In genomic region chr10:94264085-94264484, GRCh38 we compare ENCODE assay signal across 15 cellular contexts.
A peak's percentile ranks its signal among the peaks of the same experiment; 100 is the strongest.
DNase-seq lines count a peak whose midpoint lies in the region; ATAC-seq, FAIRE-seq and TF ChIP-seq lines count a peak whose summit lies in the region.
"Had no signal": no experiment of that assay in that cellular context is flagged by ENCODE, and none has a peak within 500 bp of the region (broad histone marks: within the 10 kb centered on the region; RNA-seq: fewer than 3 reads in every experiment).

No MANE protein-coding gene starts in this region.

- WGBS in HepG2 (ENCODE audit: low lambda C conversion rate): 6% methylated on average over 3 of the region's 3 CpGs
- WGBS in right lobe of liver (ENCODE audit: insufficient coverage, low coverage, low lambda C conversion rate, missing lambda C conversion rate): 43% methylated on average over 3 of the region's 3 CpGs
- 91% methylated on average over 3 of the region's 3 CpGs; no CpG with 5 or more reads in 1 of the 2 experiments for WGBS in H1 (ENCODE audit: extremely low coverage in 1 of 2, insufficient coverage in 1 of 2, insufficient read length in 1 of 2, insufficient replicate concordance in 2 of 2, low coverage in 1 of 2, low lambda C conversion rate in 2 of 2, missing lambda C conversion rate in 1 of 2), 2 experiments

- H3K23ac ChIP-seq in H1 (ENCODE audit: insufficient read length): no peak overlapping the region

- CTCF ChIA-PET in HepG2 (lab: Yijun Ruan, JAX; ENCODE audit: low intra/inter-chr PET ratio, low total read pairs): no interaction called here
- CTCF ChIA-PET in H1 (lab: Charles Lee; ENCODE audit: partially characterized antibody): interaction anchor here (1.9 kb wide), 1 partner anchor 56 kb away, joined by 8 read pairs; no protein-coding TSS in a partner anchor

- TF ChIP-seq EP300 in HepG2 (IDR thresholded peaks at IDR 0.05; ENCODE audit: low read depth in 2 of 2, low read length in 2 of 2) (no peak), HepG2 (CRISPR knock-in tag; IDR thresholded peaks at IDR 0.05; ENCODE audit: borderline replicate concordance) (no peak), H1 (IDR thresholded peaks at IDR 0.05; ENCODE audit: borderline replicate concordance in 1 of 2, low read depth in 2 of 2, low read length in 2 of 2) (no peak)

- no peak overlapping the region for H4K91ac ChIP-seq in H1 (replicated peaks; ENCODE audit: insufficient read length, low read length)

- no TSS peak for BruUV-seq in HepG2 (replicated peaks; lab: Mats Ljungman, UMichigan)

- FAIRE-seq in HepG2 (lab: Jason Lieb, UNC) (peak; percentile 76), H1 (lab: Jason Lieb, UNC) (no peak)
- FAIRE-seq: A549, GM12892, GM19239 had no signal

- H3K27me3 ChIP-seq in HepG2 (ENCODE audit: control insufficient read depth in 1 of 2, insufficient read depth in 2 of 2, low read length in 2 of 2): no peaks in the 10 kb centered on the region
- no peaks in the 10 kb centered on the region for H3K27me3 ChIP-seq in right lobe of liver
- no peaks in the 10 kb centered on the region for H3K27me3 ChIP-seq in H1 (replicated peaks in 1 of 4; ENCODE audit: control insufficient read depth in 3 of 4, extremely low read depth in 1 of 4, insufficient read depth in 3 of 4, low read length in 3 of 4)
- H3K27me3 ChIP-seq: BE2C had no signal

- no peaks in the 10 kb centered on the region for H3K79me1 ChIP-seq in H1 (ENCODE audit: low read depth, low read length)

- no peak overlapping the region for H2BK120ac ChIP-seq in H1 (replicated peaks; ENCODE audit: low read depth, low read length)

- no peak overlapping the region for H3K56ac ChIP-seq in H1 (replicated peaks; ENCODE audit: insufficient read length, low read depth, low read length)

- no peak overlapping the region for H2BK12ac ChIP-seq in H1 (ENCODE audit: low read depth, low read length)

- TF ChIP-seq RAD21 in HepG2 (CRISPR knock-in tag; IDR thresholded peaks at IDR 0.05): no peak
- TF ChIP-seq RAD21 in H1 (IDR thresholded peaks at IDR 0.05 in 1 of 2, conservative IDR thresholded peaks at IDR 0.05 in 1 of 2; ENCODE audit: low read depth in 2 of 2, low read length in 2 of 2): no peak

- H2BK15ac ChIP-seq in H1 (ENCODE audit: low read length): no peak overlapping the region

- H3K9ac ChIP-seq in HepG2 (ENCODE audit: insufficient read depth, low read depth, low read length) (no peak overlapping the region), H1 (replicated peaks in 1 of 4; ENCODE audit: extremely low read depth in 1 of 4, low read depth in 3 of 4, low read length in 3 of 4) (no peak overlapping the region)

- no peak overlapping the region for H3K4me3 ChIP-seq in HepG2 (replicated peaks in 1 of 3; ENCODE audit: insufficient read depth in 1 of 3, low read depth in 2 of 3, low read length in 3 of 3)
- no peak overlapping the region for H3K4me3 ChIP-seq in right lobe of liver
- H3K4me3 ChIP-seq in H1 (ENCODE audit: extremely low read depth in 1 of 4, insufficient read depth in 2 of 4, low read depth in 3 of 4, low read length in 4 of 4): no peak overlapping the region
- H3K4me3 ChIP-seq: A549 had no signal

- no peak overlapping the region for H3K18ac ChIP-seq in H1 (ENCODE audit: extremely low read depth, low read length)

- no peak overlapping the region for H4K8ac ChIP-seq in H1 (ENCODE audit: extremely low read depth, insufficient read depth, low read length)

- H2AFZ ChIP-seq in HepG2 (ENCODE audit: low read length) (no peak overlapping the region), H1 (ENCODE audit: low read length) (0 out of 2 replicates have a peak overlapping the region, but pooled peaks have one; percentile 20)

- no peak overlapping the region for H2AK5ac ChIP-seq in H1 (ENCODE audit: low read depth, low read length)

- H3K79me2 ChIP-seq in HepG2 (ENCODE audit: insufficient read depth, low read length) (no peaks in the 10 kb centered on the region), H1 (ENCODE audit: control insufficient read depth in 1 of 2, insufficient read depth in 2 of 2, low read length in 2 of 2) (no peaks in the 10 kb centered on the region)

- TF ChIP-seq POLR2A in HepG2 (IDR thresholded peaks at IDR 0.05; ENCODE audit: insufficient read depth in 1 of 2, low read depth in 2 of 2, low read length in 2 of 2): no peak
- TF ChIP-seq POLR2A in right lobe of liver (IDR thresholded peaks at IDR 0.05): no peak
- TF ChIP-seq POLR2A in H1 (IDR thresholded peaks at IDR 0.05; ENCODE audit: control extremely low read depth in 1 of 2, low read depth in 2 of 2, low read length in 2 of 2): no peak

- intact Hi-C loops in HepG2 (cut with micrococcal nuclease; ENCODE audit: unreplicated experiment) (no loop called here), right lobe of liver (cut with DNase I) (no loop called here)

- no peak overlapping the region for H3K27ac ChIP-seq in HepG2 (ENCODE audit: extremely low read length, insufficient read depth, low read length)
- H3K27ac ChIP-seq in right lobe of liver: no peak overlapping the region
- no peak overlapping the region for H3K27ac ChIP-seq in H1 (ENCODE audit: low read depth, low read length)
- H3K27ac ChIP-seq: A549, C4-2B had no signal

- no peaks in the 10 kb centered on the region for H3K36me3 ChIP-seq in HepG2 (replicated peaks in 1 of 2; ENCODE audit: control insufficient read depth in 1 of 2, insufficient read depth in 2 of 2, low read length in 2 of 2)
- H3K36me3 ChIP-seq in right lobe of liver: no peaks in the 10 kb centered on the region
- H3K36me3 ChIP-seq in H1 (ENCODE audit: control insufficient read depth in 2 of 4, insufficient read depth in 4 of 4, low read length in 3 of 4): no peaks in the 10 kb centered on the region
- H3K36me3 ChIP-seq: BE2C had no signal

- no peaks in the 10 kb centered on the region for H3K23me2 ChIP-seq in H1 (ENCODE audit: low read depth, low read length)

- POLR2A ChIA-PET in HepG2 (lab: Yijun Ruan, JAX) (no interaction called here), H1 (lab: Charles Lee; ENCODE audit: partially characterized antibody) (no interaction called here)

- peak; percentile 79 for ATAC-seq in HepG2
- no peak for ATAC-seq in right lobe of liver
- ATAC-seq in HG03457 (IDR thresholded peaks at IDR 0.05; ENCODE audit: unreplicated experiment): no peak
- ATAC-seq: A549 had no signal

- TF ChIP-seq CTCF in HepG2 (CRISPR knock-in tag; IDR thresholded peaks at IDR 0.05) (no peak), right lobe of liver (IDR thresholded peaks at IDR 0.05) (no peak), H1 (IDR thresholded peaks at IDR 0.05; ENCODE audit: control extremely low read depth in 1 of 3, insufficient read depth in 1 of 3, low read depth in 1 of 3, low read length in 3 of 3) (no peak)

- H2BK20ac ChIP-seq in H1 (ENCODE audit: low read length): no peak overlapping the region

- H4K20me1 ChIP-seq in HepG2 (ENCODE audit: insufficient read depth, low read length) (no peaks in the 10 kb centered on the region), H1 (replicated peaks in 1 of 2; ENCODE audit: control insufficient read depth in 1 of 2, insufficient read depth in 2 of 2, low read length in 2 of 2) (no peaks in the 10 kb centered on the region)

- H4K5ac ChIP-seq in H1 (ENCODE audit: insufficient read length, low read depth, low read length): no peak overlapping the region

- peak overlapping the region; percentile 23; the same call in 1 of the 2 replicates for H3K4me2 ChIP-seq in HepG2 (ENCODE audit: low read depth, low read length)
- H3K4me2 ChIP-seq in H1 (ENCODE audit: insufficient read depth in 1 of 2, low read depth in 2 of 2, low read length in 2 of 2): no peak overlapping the region
- H3K4me2 ChIP-seq: A549 had no signal

- no peak overlapping the region for H3K14ac ChIP-seq in H1 (ENCODE audit: insufficient read length)

- H3K9me3 ChIP-seq in HepG2 (ENCODE audit: low read length) (no peaks in the 10 kb centered on the region), right lobe of liver (no peaks in the 10 kb centered on the region), H1 (ENCODE audit: insufficient read depth in 2 of 2, low read depth in 1 of 2, low read length in 1 of 2) (no peaks in the 10 kb centered on the region)
- H3K9me3 ChIP-seq: A549, BE2C had no signal

- peaks cover 34% of the 10 kb centered on the region for H3K4me1 ChIP-seq in HepG2 (ENCODE audit: insufficient read depth, low read length)
- H3K4me1 ChIP-seq in right lobe of liver: no peaks in the 10 kb centered on the region
- H3K4me1 ChIP-seq in H1 (replicated peaks in 1 of 4; ENCODE audit: control insufficient read depth in 3 of 4, insufficient read depth in 4 of 4, low read length in 3 of 4): no peaks in the 10 kb centered on the region

- H3K4ac ChIP-seq in H1 (replicated peaks; ENCODE audit: insufficient read length, low read depth, low read length): no peak overlapping the region

- H2BK5ac ChIP-seq in H1 (ENCODE audit: low read depth, low read length): no peak overlapping the region

- DNase-seq in HepG2 (ENCODE audit: low spot score): peak; percentile 36
- no peak for DNase-seq in right lobe of liver
- DNase-seq in OCI-M1 (lab: John Stamatoyannopoulos, UW): peak; percentile 42
- no peak for DNase-seq in H1 (ENCODE audit: low read depth in 1 of 2, low spot score in 2 of 2)
- no peak for DNase-seq in NCI-H1930 (lab: John Stamatoyannopoulos, UW)
- DNase-seq: BE2C; CD4-positive, alpha-beta memory T cell; DND-41; GDM1; HCEC 1CT had no signal

- in situ Hi-C loops in HepG2 (cut with HindIII; ENCODE audit: extremely low pct_ligation_motif_present, low pct_unique_long_range_greater_than_20kb): no loop called here

TF ChIP-seq in HepG2, 621 proteins besides CTCF, POLR2A, EP300 and RAD21 (continues in another document):
- TF ChIP-seq NR2F6 (IDR thresholded peaks at IDR 0.05): no peak
- 0 out of 2 replicates have a peak, but pooled peaks have one; percentile 13 for TF ChIP-seq NR2F6 (CRISPR knock-in tag; IDR thresholded peaks at IDR 0.05)
- TF ChIP-seq ZNF337 (CRISPR knock-in tag; IDR thresholded peaks at IDR 0.05; ENCODE audit: borderline replicate concordance, low read depth): no peak

TF ChIP-seq in H1, 55 proteins besides CTCF, POLR2A, EP300 and RAD21:
- no peak for TF ChIP-seq JUN (IDR thresholded peaks at IDR 0.05; ENCODE audit: low read depth, low read length)
- no peak for TF ChIP-seq HDAC2 (IDR thresholded peaks at IDR 0.05; ENCODE audit: borderline replicate concordance in 1 of 2, low read depth in 2 of 2, low read length in 2 of 2)
- TF ChIP-seq CTBP2 (IDR thresholded peaks at IDR 0.05; ENCODE audit: borderline replicate concordance, insufficient read depth, insufficient read length, low read length): no peak

Comparison
In these comparisons a context has a peak if more than half of its experiments do, and no peak if none do; other contexts are left out.
1. DNase-seq: peak in HepG2 (single experiment) and OCI-M1 (single experiment); none in right lobe of liver (0 of 3), H1 (0 of 2) and NCI-H1930 (0 of 2).